1 cellular context compared by ENCODE assay signal in the genomic region with DNA sequence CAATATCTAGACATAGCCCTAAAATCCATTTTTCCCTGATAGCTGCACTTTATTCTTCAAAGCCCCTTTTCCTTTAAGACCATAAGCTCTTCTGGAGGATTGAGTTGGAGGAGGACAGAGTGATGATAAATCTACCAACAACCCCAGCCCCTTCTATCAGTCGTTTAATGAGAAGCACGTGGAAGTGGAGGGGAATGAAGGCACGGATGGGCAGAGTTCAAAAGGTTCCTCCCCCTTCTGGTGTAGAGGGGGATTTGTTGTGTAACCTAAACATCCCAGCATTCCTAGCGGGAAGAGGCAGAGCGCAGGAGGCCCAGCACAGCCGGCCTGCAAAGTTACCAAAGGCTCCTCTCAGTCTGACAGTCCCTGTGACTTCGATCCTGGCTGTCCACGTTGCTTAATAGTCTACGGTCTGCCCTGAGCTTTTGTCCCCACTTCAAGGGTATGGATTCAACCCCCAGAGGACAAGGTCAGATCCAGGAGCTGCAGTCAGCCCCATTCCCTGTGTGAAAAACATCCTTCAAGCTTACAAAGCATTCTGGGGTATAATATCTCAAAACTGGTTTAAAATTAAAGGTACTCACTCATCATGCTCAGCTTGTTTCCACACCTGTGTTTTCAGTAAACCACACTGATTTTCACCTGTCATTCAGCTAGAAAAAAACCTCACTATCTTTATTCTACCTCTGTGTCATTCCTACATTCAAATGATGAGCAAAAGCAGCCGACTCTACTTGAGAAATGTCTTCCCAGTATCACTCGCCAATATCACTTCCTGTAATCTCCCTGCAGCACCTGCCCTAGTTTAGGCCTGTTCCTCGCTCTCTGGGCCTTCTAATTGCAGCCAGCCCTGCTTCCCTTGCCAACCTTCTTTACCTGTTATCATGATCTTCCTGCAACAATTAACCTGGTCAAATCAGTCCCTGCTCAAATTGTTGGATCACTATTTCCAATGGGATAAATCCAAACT.
TF ChIP-seq lines count a peak whose summit lies in the region.

No MANE protein-coding gene starts in this region.

TF ChIP-seq in HepG2, 621 proteins besides CTCF, POLR2A, EP300 and RAD21 (continued from another document):
- TF ChIP-seq ZNF431 (CRISPR knock-in tag; IDR thresholded peaks at IDR 0.05; ENCODE audit: borderline replicate concordance, low read depth): 0 out of 2 replicates have a peak, but pooled peaks have one; percentile 30
- TF ChIP-seq ZMYM3 (CRISPR knock-in tag; IDR thresholded peaks at IDR 0.05): peak; percentile 89
- peak; percentile 87 for TF ChIP-seq HOXA3 (CRISPR knock-in tag; IDR thresholded peaks at IDR 0.05)
- TF ChIP-seq, protein P1, sequence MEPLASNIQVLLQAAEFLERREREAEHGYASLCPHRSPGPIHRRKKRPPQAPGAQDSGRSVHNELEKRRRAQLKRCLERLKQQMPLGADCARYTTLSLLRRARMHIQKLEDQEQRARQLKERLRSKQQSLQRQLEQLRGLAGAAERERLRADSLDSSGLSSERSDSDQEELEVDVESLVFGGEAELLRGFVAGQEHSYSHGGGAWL (CRISPR knock-in tag; IDR thresholded peaks at IDR 0.05): no peak
- TF ChIP-seq MEIS2 (CRISPR knock-in tag; IDR thresholded peaks at IDR 0.05): peak; percentile 68
- TF ChIP-seq BORCS8-MEF2B (CRISPR knock-in tag; IDR thresholded peaks at IDR 0.05): peak; percentile 80
- TF ChIP-seq, protein P2, sequence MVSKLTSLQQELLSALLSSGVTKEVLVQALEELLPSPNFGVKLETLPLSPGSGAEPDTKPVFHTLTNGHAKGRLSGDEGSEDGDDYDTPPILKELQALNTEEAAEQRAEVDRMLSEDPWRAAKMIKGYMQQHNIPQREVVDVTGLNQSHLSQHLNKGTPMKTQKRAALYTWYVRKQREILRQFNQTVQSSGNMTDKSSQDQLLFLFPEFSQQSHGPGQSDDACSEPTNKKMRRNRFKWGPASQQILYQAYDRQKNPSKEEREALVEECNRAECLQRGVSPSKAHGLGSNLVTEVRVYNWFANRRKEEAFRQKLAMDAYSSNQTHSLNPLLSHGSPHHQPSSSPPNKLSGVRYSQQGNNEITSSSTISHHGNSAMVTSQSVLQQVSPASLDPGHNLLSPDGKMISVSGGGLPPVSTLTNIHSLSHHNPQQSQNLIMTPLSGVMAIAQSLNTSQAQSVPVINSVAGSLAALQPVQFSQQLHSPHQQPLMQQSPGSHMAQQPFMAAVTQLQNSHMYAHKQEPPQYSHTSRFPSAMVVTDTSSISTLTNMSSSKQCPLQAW (CRISPR knock-in tag; IDR thresholded peaks at IDR 0.05): peak; percentile 89
- TF ChIP-seq IRF2 (CRISPR knock-in tag; IDR thresholded peaks at IDR 0.05): peak; percentile 86
- TF ChIP-seq EEA1 (CRISPR knock-in tag; IDR thresholded peaks at IDR 0.05; ENCODE audit: borderline replicate concordance): no peak
- no peak for TF ChIP-seq MAFK (conservative IDR thresholded peaks at IDR 0.05 in 1 of 2, IDR thresholded peaks at IDR 0.05 in 1 of 2; ENCODE audit: low read length in 2 of 2)
- TF ChIP-seq, protein P3, sequence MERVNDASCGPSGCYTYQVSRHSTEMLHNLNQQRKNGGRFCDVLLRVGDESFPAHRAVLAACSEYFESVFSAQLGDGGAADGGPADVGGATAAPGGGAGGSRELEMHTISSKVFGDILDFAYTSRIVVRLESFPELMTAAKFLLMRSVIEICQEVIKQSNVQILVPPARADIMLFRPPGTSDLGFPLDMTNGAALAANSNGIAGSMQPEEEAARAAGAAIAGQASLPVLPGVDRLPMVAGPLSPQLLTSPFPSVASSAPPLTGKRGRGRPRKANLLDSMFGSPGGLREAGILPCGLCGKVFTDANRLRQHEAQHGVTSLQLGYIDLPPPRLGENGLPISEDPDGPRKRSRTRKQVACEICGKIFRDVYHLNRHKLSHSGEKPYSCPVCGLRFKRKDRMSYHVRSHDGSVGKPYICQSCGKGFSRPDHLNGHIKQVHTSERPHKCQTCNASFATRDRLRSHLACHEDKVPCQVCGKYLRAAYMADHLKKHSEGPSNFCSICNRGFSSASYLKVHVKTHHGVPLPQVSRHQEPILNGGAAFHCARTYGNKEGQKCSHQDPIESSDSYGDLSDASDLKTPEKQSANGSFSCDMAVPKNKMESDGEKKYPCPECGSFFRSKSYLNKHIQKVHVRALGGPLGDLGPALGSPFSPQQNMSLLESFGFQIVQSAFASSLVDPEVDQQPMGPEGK (CRISPR knock-in tag; IDR thresholded peaks at IDR 0.05): peak; percentile 82
- no peak for TF ChIP-seq ATAD3A (CRISPR knock-in tag; IDR thresholded peaks at IDR 0.05)
- peak; percentile 48 for TF ChIP-seq STAG1 (CRISPR knock-in tag; IDR thresholded peaks at IDR 0.05)
- TF ChIP-seq, protein P4, sequence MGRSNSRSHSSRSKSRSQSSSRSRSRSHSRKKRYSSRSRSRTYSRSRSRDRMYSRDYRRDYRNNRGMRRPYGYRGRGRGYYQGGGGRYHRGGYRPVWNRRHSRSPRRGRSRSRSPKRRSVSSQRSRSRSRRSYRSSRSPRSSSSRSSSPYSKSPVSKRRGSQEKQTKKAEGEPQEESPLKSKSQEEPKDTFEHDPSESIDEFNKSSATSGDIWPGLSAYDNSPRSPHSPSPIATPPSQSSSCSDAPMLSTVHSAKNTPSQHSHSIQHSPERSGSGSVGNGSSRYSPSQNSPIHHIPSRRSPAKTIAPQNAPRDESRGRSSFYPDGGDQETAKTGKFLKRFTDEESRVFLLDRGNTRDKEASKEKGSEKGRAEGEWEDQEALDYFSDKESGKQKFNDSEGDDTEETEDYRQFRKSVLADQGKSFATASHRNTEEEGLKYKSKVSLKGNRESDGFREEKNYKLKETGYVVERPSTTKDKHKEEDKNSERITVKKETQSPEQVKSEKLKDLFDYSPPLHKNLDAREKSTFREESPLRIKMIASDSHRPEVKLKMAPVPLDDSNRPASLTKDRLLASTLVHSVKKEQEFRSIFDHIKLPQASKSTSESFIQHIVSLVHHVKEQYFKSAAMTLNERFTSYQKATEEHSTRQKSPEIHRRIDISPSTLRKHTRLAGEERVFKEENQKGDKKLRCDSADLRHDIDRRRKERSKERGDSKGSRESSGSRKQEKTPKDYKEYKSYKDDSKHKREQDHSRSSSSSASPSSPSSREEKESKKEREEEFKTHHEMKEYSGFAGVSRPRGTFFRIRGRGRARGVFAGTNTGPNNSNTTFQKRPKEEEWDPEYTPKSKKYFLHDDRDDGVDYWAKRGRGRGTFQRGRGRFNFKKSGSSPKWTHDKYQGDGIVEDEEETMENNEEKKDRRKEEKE (IDR thresholded peaks at IDR 0.05): no peak
- TF ChIP-seq, protein P5, sequence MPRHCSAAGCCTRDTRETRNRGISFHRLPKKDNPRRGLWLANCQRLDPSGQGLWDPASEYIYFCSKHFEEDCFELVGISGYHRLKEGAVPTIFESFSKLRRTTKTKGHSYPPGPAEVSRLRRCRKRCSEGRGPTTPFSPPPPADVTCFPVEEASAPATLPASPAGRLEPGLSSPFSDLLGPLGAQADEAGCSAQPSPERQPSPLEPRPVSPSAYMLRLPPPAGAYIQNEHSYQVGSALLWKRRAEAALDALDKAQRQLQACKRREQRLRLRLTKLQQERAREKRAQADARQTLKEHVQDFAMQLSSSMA (CRISPR knock-in tag; IDR thresholded peaks at IDR 0.05): no peak
- peak; percentile 48; the same call in 1 of the 2 replicates for TF ChIP-seq RBFOX2 (IDR thresholded peaks at IDR 0.05; ENCODE audit: low read depth, low read length)
- TF ChIP-seq GATA4 (IDR thresholded peaks at IDR 0.05; ENCODE audit: borderline replicate concordance, low read depth): peak; percentile 60; the same call in 1 of the 2 replicates
- peak; percentile 46; the same call in 1 of the 2 replicates for TF ChIP-seq ELF1 (CRISPR knock-in tag; IDR thresholded peaks at IDR 0.05)
- peak; percentile 82; the same call in 1 of the 2 replicates for TF ChIP-seq FOXJ3 (CRISPR knock-in tag; IDR thresholded peaks at IDR 0.05; ENCODE audit: borderline replicate concordance)
- TF ChIP-seq ZNF329 (CRISPR knock-in tag; IDR thresholded peaks at IDR 0.05; ENCODE audit: low read depth): no peak
- TF ChIP-seq ADNP (CRISPR knock-in tag; IDR thresholded peaks at IDR 0.05): no peak
- no peak; the same call in 1 of the 2 replicates for TF ChIP-seq NAIF1 (CRISPR knock-in tag; IDR thresholded peaks at IDR 0.05; ENCODE audit: borderline replicate concordance)
- peak; percentile 20; the same call in 1 of the 2 replicates for TF ChIP-seq ZFP90 (CRISPR knock-in tag; IDR thresholded peaks at IDR 0.05; ENCODE audit: borderline replicate concordance)
- TF ChIP-seq ZSCAN30 (CRISPR knock-in tag; IDR thresholded peaks at IDR 0.05): no peak
- TF ChIP-seq NFATC3 (CRISPR knock-in tag; IDR thresholded peaks at IDR 0.05): no peak
- TF ChIP-seq ZNF589 (CRISPR knock-in tag; conservative IDR thresholded peaks at IDR 0.05): no peak; the same call in 1 of the 2 replicates
- TF ChIP-seq TOPORS (CRISPR knock-in tag; IDR thresholded peaks at IDR 0.05): peak; percentile 86; the same call in 1 of the 2 replicates
TF ChIP-seq in HepG2: peak in this region for 316.
